ENCODE assay signal across 1 cellular context in the genomic region with DNA sequence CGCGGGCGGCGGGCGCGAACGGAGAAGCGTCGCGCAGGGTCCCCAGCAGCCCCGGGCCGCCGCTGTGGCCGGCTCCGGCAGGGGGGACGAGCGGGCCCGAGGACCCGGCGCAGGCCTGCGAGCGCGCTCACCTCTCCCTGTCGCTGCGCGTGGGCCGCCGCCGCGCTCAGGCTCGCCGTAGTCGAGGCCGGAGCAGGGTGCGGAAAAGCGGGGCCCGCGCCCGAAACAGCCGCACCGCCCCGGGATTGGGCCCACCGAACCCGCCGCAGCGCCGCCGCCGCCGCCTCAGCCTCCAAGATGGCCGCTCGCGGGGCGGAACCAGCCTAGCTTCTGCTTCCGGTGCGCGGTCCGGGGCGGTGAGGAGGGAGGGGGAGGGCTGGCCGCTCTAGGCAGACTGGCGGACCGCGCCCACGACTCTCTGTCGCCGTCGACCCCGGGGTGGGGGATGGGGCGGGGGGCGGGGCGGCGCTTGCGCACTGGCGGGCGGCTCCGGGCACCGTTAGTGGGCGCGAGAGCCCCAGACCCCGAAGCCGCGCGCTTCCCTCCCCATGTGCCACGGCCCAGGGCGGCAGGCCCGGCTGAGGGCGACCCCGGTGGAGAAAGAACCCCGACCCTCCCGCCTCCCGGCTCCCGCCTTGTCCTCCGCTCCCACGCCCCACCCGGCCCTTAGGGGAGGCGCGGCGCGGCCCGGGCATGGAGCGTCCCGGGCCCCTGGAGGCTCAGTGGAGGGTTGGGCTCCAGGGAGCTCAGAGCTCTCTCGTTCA.
TF ChIP-seq lines count a peak whose summit lies in the region.

A gene (minus strand): TSS at position 320 of the 764 bp plus-strand sequence. CDS start 5,862 bp downstream, outside the sequence.

TF ChIP-seq in HepG2, 621 proteins besides CTCF, POLR2A, EP300 and RAD21 (continued from another document and continues in another):
- TF ChIP-seq PRPF4 (IDR thresholded peaks at IDR 0.05; ENCODE audit: low read depth, low read length, poor library complexity, severe bottlenecking) (no peak), KMT2A (CRISPR knock-in tag; IDR thresholded peaks at IDR 0.05) (peak; percentile 63), PITX1 (CRISPR knock-in tag; IDR thresholded peaks at IDR 0.05) (no peak), ZKSCAN8 (CRISPR knock-in tag; IDR thresholded peaks at IDR 0.05; ENCODE audit: borderline replicate concordance) (no peak), ZNF614 (CRISPR knock-in tag; IDR thresholded peaks at IDR 0.05; ENCODE audit: borderline replicate concordance) (no peak), NFKB2 (CRISPR knock-in tag; IDR thresholded peaks at IDR 0.05; ENCODE audit: borderline replicate concordance) (peak; percentile 59; the same call in 1 of the 2 replicates), ZNF572 (CRISPR knock-in tag; IDR thresholded peaks at IDR 0.05) (0 out of 2 replicates have a peak, but pooled peaks have one; percentile 49), MED1 (CRISPR knock-in tag; IDR thresholded peaks at IDR 0.05) (peak; percentile 43), ZNF484 (CRISPR knock-in tag; IDR thresholded peaks at IDR 0.05; ENCODE audit: borderline replicate concordance, low read depth) (no peak), KAT8 (CRISPR knock-in tag; IDR thresholded peaks at IDR 0.05) (peak; percentile 85), ARNTL (CRISPR knock-in tag; IDR thresholded peaks at IDR 0.05) (peak; percentile 72; the same call in 1 of the 2 replicates), ATF1 (CRISPR knock-in tag; IDR thresholded peaks at IDR 0.05) (no peak), TAF1 (CRISPR knock-in tag; IDR thresholded peaks at IDR 0.05) (peak; percentile 71), ZNF616 (CRISPR knock-in tag; IDR thresholded peaks at IDR 0.05; ENCODE audit: low read depth) (0 out of 2 replicates have a peak, but pooled peaks have one; percentile 54), SATB2 (CRISPR knock-in tag; IDR thresholded peaks at IDR 0.05) (no peak), ZNF44 (CRISPR knock-in tag; IDR thresholded peaks at IDR 0.05) (no peak), ZNF577 (CRISPR knock-in tag; IDR thresholded peaks at IDR 0.05; ENCODE audit: borderline replicate concordance, low read depth) (no peak), ZNF333 (CRISPR knock-in tag; IDR thresholded peaks at IDR 0.05; ENCODE audit: borderline replicate concordance) (no peak), ZMAT3 (CRISPR knock-in tag; conservative IDR thresholded peaks at IDR 0.05) (no peak), FOXM1 (CRISPR knock-in tag; IDR thresholded peaks at IDR 0.05) (no peak; the same call in 1 of the 2 replicates), TCF7L2 (IDR thresholded peaks at IDR 0.05; ENCODE audit: low read depth, low read length) (no peak), SP4 (CRISPR knock-in tag; IDR thresholded peaks at IDR 0.05) (0 out of 2 replicates have a peak, but pooled peaks have one; percentile 63), ZNF75D (CRISPR knock-in tag; IDR thresholded peaks at IDR 0.05; ENCODE audit: borderline replicate concordance) (no peak), IRX3 (CRISPR knock-in tag; IDR thresholded peaks at IDR 0.05; ENCODE audit: borderline replicate concordance, low read depth) (peak; percentile 64; the same call in 1 of the 2 replicates), ELF4 (CRISPR knock-in tag; IDR thresholded peaks at IDR 0.05; ENCODE audit: borderline replicate concordance) (no peak), NONO (IDR thresholded peaks at IDR 0.05) (no peak), NONO (CRISPR knock-in tag; conservative IDR thresholded peaks at IDR 0.05) (peak; percentile 93), ZMYM4 (CRISPR knock-in tag; IDR thresholded peaks at IDR 0.05) (no peak), RFX5 (IDR thresholded peaks at IDR 0.05; ENCODE audit: low read depth, low read length) (peak; percentile 13; the same call in 1 of the 2 replicates), KMT2B (CRISPR knock-in tag; IDR thresholded peaks at IDR 0.05) (peak; percentile 34; the same call in 1 of the 2 replicates), GATAD1 (CRISPR knock-in tag; IDR thresholded peaks at IDR 0.05) (peak; percentile 88), ZBTB20 (CRISPR knock-in tag; IDR thresholded peaks at IDR 0.05; ENCODE audit: borderline replicate concordance, low read depth) (no peak)
- TF ChIP-seq, protein P1, sequence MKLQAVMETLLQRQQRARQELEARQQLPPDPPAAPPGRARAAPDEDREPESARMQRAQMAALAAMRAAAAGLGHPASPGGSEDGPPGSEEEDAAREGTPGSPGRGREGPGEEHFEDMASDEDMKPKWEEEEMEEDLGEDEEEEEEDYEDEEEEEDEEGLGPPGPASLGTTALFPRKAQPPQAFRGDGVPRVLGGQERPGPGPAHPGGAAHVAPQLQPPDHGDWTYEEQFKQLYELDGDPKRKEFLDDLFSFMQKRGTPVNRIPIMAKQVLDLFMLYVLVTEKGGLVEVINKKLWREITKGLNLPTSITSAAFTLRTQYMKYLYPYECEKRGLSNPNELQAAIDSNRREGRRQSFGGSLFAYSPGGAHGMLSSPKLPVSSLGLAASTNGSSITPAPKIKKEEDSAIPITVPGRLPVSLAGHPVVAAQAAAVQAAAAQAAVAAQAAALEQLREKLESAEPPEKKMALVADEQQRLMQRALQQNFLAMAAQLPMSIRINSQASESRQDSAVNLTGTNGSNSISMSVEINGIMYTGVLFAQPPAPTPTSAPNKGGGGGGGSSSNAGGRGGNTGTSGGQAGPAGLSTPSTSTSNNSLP (IDR thresholded peaks at IDR 0.05; ENCODE audit: low read depth, low read length): no peak
- TF ChIP-seq, protein P2, sequence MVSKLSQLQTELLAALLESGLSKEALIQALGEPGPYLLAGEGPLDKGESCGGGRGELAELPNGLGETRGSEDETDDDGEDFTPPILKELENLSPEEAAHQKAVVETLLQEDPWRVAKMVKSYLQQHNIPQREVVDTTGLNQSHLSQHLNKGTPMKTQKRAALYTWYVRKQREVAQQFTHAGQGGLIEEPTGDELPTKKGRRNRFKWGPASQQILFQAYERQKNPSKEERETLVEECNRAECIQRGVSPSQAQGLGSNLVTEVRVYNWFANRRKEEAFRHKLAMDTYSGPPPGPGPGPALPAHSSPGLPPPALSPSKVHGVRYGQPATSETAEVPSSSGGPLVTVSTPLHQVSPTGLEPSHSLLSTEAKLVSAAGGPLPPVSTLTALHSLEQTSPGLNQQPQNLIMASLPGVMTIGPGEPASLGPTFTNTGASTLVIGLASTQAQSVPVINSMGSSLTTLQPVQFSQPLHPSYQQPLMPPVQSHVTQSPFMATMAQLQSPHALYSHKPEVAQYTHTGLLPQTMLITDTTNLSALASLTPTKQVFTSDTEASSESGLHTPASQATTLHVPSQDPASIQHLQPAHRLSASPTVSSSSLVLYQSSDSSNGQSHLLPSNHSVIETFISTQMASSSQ (IDR thresholded peaks at IDR 0.05; ENCODE audit: low read depth): no peak
- TF ChIP-seq, protein P2 (CRISPR knock-in tag; IDR thresholded peaks at IDR 0.05; ENCODE audit: borderline replicate concordance): no peak
- TF ChIP-seq, protein P3, sequence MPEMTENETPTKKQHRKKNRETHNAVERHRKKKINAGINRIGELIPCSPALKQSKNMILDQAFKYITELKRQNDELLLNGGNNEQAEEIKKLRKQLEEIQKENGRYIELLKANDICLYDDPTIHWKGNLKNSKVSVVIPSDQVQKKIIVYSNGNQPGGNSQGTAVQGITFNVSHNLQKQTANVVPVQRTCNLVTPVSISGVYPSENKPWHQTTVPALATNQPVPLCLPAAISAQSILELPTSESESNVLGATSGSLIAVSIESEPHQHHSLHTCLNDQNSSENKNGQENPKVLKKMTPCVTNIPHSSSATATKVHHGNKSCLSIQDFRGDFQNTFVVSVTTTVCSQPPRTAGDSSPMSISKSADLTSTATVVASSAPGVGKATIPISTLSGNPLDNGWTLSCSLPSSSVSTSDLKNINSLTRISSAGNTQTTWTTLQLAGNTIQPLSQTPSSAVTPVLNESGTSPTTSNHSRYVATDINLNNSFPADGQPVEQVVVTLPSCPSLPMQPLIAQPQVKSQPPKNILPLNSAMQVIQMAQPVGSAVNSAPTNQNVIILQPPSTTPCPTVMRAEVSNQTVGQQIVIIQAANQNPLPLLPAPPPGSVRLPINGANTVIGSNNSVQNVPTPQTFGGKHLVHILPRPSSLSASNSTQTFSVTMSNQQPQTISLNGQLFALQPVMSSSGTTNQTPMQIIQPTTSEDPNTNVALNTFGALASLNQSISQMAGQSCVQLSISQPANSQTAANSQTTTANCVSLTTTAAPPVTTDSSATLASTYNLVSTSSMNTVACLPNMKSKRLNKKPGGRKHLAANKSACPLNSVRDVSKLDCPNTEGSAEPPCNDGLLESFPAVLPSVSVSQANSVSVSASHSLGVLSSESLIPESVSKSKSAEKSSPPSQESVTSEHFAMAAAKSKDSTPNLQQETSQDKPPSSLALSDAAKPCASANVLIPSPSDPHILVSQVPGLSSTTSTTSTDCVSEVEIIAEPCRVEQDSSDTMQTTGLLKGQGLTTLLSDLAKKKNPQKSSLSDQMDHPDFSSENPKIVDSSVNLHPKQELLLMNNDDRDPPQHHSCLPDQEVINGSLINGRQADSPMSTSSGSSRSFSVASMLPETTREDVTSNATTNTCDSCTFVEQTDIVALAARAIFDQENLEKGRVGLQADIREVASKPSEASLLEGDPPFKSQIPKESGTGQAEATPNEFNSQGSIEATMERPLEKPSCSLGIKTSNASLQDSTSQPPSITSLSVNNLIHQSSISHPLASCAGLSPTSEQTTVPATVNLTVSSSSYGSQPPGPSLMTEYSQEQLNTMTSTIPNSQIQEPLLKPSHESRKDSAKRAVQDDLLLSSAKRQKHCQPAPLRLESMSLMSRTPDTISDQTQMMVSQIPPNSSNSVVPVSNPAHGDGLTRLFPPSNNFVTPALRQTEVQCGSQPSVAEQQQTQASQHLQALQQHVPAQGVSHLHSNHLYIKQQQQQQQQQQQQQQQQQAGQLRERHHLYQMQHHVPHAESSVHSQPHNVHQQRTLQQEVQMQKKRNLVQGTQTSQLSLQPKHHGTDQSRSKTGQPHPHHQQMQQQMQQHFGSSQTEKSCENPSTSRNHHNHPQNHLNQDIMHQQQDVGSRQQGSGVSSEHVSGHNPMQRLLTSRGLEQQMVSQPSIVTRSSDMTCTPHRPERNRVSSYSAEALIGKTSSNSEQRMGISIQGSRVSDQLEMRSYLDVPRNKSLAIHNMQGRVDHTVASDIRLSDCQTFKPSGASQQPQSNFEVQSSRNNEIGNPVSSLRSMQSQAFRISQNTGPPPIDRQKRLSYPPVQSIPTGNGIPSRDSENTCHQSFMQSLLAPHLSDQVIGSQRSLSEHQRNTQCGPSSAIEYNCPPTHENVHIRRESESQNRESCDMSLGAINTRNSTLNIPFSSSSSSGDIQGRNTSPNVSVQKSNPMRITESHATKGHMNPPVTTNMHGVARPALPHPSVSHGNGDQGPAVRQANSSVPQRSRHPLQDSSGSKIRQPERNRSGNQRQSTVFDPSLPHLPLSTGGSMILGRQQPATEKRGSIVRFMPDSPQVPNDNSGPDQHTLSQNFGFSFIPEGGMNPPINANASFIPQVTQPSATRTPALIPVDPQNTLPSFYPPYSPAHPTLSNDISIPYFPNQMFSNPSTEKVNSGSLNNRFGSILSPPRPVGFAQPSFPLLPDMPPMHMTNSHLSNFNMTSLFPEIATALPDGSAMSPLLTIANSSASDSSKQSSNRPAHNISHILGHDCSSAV (CRISPR knock-in tag; IDR thresholded peaks at IDR 0.05; ENCODE audit: borderline replicate concordance): no peak
- TF ChIP-seq, protein P4, sequence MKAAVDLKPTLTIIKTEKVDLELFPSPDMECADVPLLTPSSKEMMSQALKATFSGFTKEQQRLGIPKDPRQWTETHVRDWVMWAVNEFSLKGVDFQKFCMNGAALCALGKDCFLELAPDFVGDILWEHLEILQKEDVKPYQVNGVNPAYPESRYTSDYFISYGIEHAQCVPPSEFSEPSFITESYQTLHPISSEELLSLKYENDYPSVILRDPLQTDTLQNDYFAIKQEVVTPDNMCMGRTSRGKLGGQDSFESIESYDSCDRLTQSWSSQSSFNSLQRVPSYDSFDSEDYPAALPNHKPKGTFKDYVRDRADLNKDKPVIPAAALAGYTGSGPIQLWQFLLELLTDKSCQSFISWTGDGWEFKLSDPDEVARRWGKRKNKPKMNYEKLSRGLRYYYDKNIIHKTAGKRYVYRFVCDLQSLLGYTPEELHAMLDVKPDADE (CRISPR knock-in tag; IDR thresholded peaks at IDR 0.05): no peak; the same call in 1 of the 2 replicates
- TF ChIP-seq, protein P5, sequence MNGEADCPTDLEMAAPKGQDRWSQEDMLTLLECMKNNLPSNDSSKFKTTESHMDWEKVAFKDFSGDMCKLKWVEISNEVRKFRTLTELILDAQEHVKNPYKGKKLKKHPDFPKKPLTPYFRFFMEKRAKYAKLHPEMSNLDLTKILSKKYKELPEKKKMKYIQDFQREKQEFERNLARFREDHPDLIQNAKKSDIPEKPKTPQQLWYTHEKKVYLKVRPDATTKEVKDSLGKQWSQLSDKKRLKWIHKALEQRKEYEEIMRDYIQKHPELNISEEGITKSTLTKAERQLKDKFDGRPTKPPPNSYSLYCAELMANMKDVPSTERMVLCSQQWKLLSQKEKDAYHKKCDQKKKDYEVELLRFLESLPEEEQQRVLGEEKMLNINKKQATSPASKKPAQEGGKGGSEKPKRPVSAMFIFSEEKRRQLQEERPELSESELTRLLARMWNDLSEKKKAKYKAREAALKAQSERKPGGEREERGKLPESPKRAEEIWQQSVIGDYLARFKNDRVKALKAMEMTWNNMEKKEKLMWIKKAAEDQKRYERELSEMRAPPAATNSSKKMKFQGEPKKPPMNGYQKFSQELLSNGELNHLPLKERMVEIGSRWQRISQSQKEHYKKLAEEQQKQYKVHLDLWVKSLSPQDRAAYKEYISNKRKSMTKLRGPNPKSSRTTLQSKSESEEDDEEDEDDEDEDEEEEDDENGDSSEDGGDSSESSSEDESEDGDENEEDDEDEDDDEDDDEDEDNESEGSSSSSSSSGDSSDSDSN (CRISPR knock-in tag; IDR thresholded peaks at IDR 0.05): peak; percentile 57
